ENCODE assay signal across 25 cellular contexts in the genomic region with DNA sequence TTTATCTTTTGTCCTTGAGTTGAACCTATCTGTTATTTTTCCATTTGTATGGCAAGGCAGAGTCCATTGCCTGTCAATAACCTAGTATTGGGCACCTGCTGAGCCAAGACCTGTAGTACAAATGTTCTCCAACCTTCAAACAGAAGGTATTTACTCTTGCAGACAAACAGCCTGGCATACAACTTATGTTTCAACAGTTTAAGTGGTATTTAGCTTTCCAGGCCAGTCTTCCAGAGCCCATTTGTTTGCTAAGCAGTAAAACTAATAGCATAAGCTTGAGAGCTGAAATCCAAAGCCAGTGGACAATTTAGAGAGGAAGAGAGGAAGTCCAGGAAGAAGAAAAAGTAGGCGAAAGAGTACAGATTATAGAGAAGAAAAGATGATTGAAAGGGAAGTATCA.
"Had no signal": no experiment of that assay in that cellular context is flagged by ENCODE, and none has a peak within 500 bp of the region (broad histone marks: within the 10 kb centered on the region; RNA-seq: fewer than 3 reads in every experiment).

No MANE protein-coding gene starts in this region.

- H3K4me1 Mint-ChIP-seq: activated CD4-positive, alpha-beta T cell treated with anti-CD3 and anti-CD28 coated beads for 36 hours; activated naive CD8-positive, alpha-beta T cell treated with anti-CD3 and anti-CD28 coated beads for 36 hours; memory B cell; naive thymus-derived CD4-positive, alpha-beta T cell had no signal

- H3K27ac Mint-ChIP-seq: activated CD4-positive, alpha-beta T cell treated with anti-CD3 and anti-CD28 coated beads for 36 hours; activated CD8-positive, alpha-beta T cell treated with anti-CD3 and anti-CD28 coated beads, Interleukin-2, amount 10 ng/mL, durations not matched to agents 7 days and 5 days; activated naive CD4-positive, alpha-beta T cell treated with anti-CD3 and anti-CD28 coated beads for 36 hours; activated naive CD8-positive, alpha-beta T cell treated with anti-CD3 and anti-CD28 coated beads for 36 hours; activated T-helper 1 cell treated with anti-CD3 and anti-CD28 coated beads, Interleukin-12 subunit alpha, Interleukin-12 subunit beta, Interleukin-2, Interleukin-4 antibody, amounts not matched to agents 30 ng/mL and 10 ng/mL and 1 ng/mL, durations not matched to agents 14 hours and 24 hours and 36 hours; memory B cell; naive thymus-derived CD4-positive, alpha-beta T cell; progenitor cell of endocrine pancreas had no signal

- H3K9me3 Mint-ChIP-seq: activated naive CD4-positive, alpha-beta T cell treated with anti-CD3 and anti-CD28 coated beads for 36 hours; activated naive CD8-positive, alpha-beta T cell treated with anti-CD3 and anti-CD28 coated beads for 36 hours; activated T-helper 1 cell treated with anti-CD3 and anti-CD28 coated beads, Interleukin-12 subunit alpha, Interleukin-12 subunit beta, Interleukin-2, Interleukin-4 antibody, amounts not matched to agents 30 ng/mL and 10 ng/mL and 1 ng/mL, durations not matched to agents 14 hours and 24 hours and 36 hours; memory B cell had no signal

- H3K4me1 ChIP-seq: adrenal gland, gastrocnemius medialis, right lobe of liver, tibial nerve had no signal

- DNase-seq: activated CD4-positive, alpha-beta T cell treated with anti-CD3 and anti-CD28 coated beads for 36 hours; activated CD4-positive, CD25-positive, alpha-beta regulatory T cell; activated CD8-positive, alpha-beta T cell treated with anti-CD3 and anti-CD28 coated beads, Interleukin-2, amount 10 ng/mL, durations not matched to agents 7 days and 5 days; activated effector memory CD4-positive, alpha-beta T cell treated with anti-CD3 and anti-CD28 coated beads, Interleukin-2, amount 50 U/mL, for 16 hours; activated naive CD4-positive, alpha-beta T cell treated with anti-CD3 and anti-CD28 coated beads for 36 hours; activated naive CD8-positive, alpha-beta T cell treated with anti-CD3 and anti-CD28 coated beads for 36 hours; adrenal gland; aorta; brain microvascular endothelial cell; dorsolateral prefrontal cortex; effector memory CD4-positive, alpha-beta T cell; gastrocnemius medialis; glutamatergic neuron; left cardiac atrium; midbrain; naive thymus-derived CD4-positive, alpha-beta T cell; ovary; right lobe of liver; stimulated activated CD4-positive, alpha-beta T cell treated with anti-CD3 and anti-CD28 coated beads, Interleukin-2, amount 100 ng/mL, for 48 hours; stimulated activated naive CD4-positive, alpha-beta T cell treated with Interleukin-2 at 50 U/mL for 16 hours had no signal

- H3K27ac ChIP-seq: adrenal gland, brain microvascular endothelial cell, coronary artery, dorsolateral prefrontal cortex, gastrocnemius medialis, ovary, right lobe of liver, tibial nerve had no signal

- H3K27me3 Mint-ChIP-seq: activated CD4-positive, alpha-beta T cell treated with anti-CD3 and anti-CD28 coated beads for 36 hours; activated naive CD8-positive, alpha-beta T cell treated with anti-CD3 and anti-CD28 coated beads for 36 hours; memory B cell; naive thymus-derived CD4-positive, alpha-beta T cell; progenitor cell of endocrine pancreas had no signal

- H3K4me3 ChIP-seq: adrenal gland, coronary artery, dorsolateral prefrontal cortex, gastrocnemius medialis, ovary, right lobe of liver, tibial nerve had no signal

- H3K36me3 Mint-ChIP-seq: activated naive CD8-positive, alpha-beta T cell treated with anti-CD3 and anti-CD28 coated beads for 36 hours; memory B cell; naive thymus-derived CD4-positive, alpha-beta T cell had no signal

- H3K27me3 ChIP-seq: adrenal gland, brain microvascular endothelial cell, gastrocnemius medialis, ovary, right lobe of liver, tibial nerve had no signal

- H3K4me3 Mint-ChIP-seq: activated CD4-positive, alpha-beta T cell treated with anti-CD3 and anti-CD28 coated beads for 36 hours; activated CD8-positive, alpha-beta T cell treated with anti-CD3 and anti-CD28 coated beads, Interleukin-2, amount 10 ng/mL, durations not matched to agents 7 days and 5 days; activated naive CD4-positive, alpha-beta T cell treated with anti-CD3 and anti-CD28 coated beads for 36 hours; activated naive CD8-positive, alpha-beta T cell treated with anti-CD3 and anti-CD28 coated beads for 36 hours; activated T-helper 1 cell treated with anti-CD3 and anti-CD28 coated beads, Interleukin-12 subunit alpha, Interleukin-12 subunit beta, Interleukin-2, Interleukin-4 antibody, amounts not matched to agents 30 ng/mL and 10 ng/mL and 1 ng/mL, durations not matched to agents 14 hours and 24 hours and 36 hours; memory B cell; naive thymus-derived CD4-positive, alpha-beta T cell had no signal

- H3K9me3 ChIP-seq: adrenal gland, gastrocnemius medialis, ovary, right lobe of liver, tibial nerve had no signal

- H3K36me3 ChIP-seq: adrenal gland, brain microvascular endothelial cell, gastrocnemius medialis, ovary, right lobe of liver, tibial nerve had no signal
